In the genomic region with DNA sequence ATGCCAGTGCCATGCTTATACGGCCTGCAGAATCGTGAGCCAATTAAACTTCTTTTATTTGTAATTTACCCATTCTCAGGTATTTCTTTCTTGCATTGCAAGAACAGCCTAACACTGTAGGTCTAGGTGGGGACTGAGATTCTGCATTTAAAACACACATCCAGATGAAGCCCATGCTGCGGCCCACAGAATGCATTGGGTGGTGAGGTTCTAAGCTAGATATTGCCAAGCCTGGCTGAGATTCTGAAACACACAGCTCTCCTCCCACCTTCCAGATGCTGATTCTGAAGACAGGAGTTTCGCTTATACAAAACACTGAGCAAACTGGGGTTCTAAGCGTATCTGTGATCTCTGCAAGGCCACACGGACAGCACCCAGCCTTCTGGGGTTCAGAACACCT, we compare ENCODE assay signal across 19 cellular contexts.
DNase-seq lines count a peak whose midpoint lies in the region; ATAC-seq and TF ChIP-seq lines count a peak whose summit lies in the region.
"Had no signal": no experiment of that assay in that cellular context is flagged by ENCODE, and none has a peak within 500 bp of the region (broad histone marks: within the 10 kb centered on the region; RNA-seq: fewer than 3 reads in every experiment).

No MANE protein-coding gene starts in this region.

- no peak overlapping the region for H3K4me2 ChIP-seq in GM23338

- no peak overlapping the region; the same call in 1 of the 2 replicates for H3K27ac Mint-ChIP-seq in GM23338
- H3K27ac Mint-ChIP-seq: CD8-positive, alpha-beta memory T cell had no signal

- peaks cover 3% of the 10 kb centered on the region for H3K27me3 Mint-ChIP-seq in GM23338 (ENCODE audit: insufficient read depth, low read depth, poor library complexity)

- H3F3A ChIP-seq in GM23338 (replicated peaks; ENCODE audit: low read depth): 0 out of 2 replicates have a peak, but pooled peaks cover 7% of the 10 kb centered on the region

- no peaks in the 10 kb centered on the region for H3K27me3 ChIP-seq in GM23338 (ENCODE audit: insufficient read depth)
- H3K27me3 ChIP-seq in muscle layer of colon (ENCODE audit: control insufficient read depth in 1 of 2, insufficient read depth in 2 of 2, low read length in 2 of 2): no peaks in the 10 kb centered on the region
- H3K27me3 ChIP-seq: SJSA1 had no signal

- H3K27ac ChIP-seq in GM23338 (ENCODE audit: low read depth) (0 out of 2 replicates have a peak overlapping the region, but pooled peaks have one; percentile 50), cingulate gyrus (ENCODE audit: low read depth, low read length) (peak overlapping the region; percentile 2), muscle layer of colon (ENCODE audit: low read depth, low read length) (peak overlapping the region; percentile 27), temporal lobe (ENCODE audit: low read depth, low read length) (peak overlapping the region; percentile 17)
- H3K27ac ChIP-seq: SJSA1 had no signal

- H3K4me3 ChIP-seq in GM23338 (no peak overlapping the region), muscle layer of colon (ENCODE audit: low read depth in 1 of 2, low read length in 2 of 2) (no peak overlapping the region)
- H3K4me3 ChIP-seq: SJSA1 had no signal

- peaks cover 59% of the 10 kb centered on the region for H3K4me1 ChIP-seq in GM23338 (ENCODE audit: insufficient read depth)
- peaks cover 62% of the 10 kb centered on the region for H3K4me1 ChIP-seq in muscle layer of colon (ENCODE audit: insufficient read depth, low read length)

- DNase-seq in GM23338 (ENCODE audit: low spot score) (no peak), T-helper 2 cell (no peak)
- DNase-seq in activated effector memory CD4-positive, alpha-beta T cell treated with Interleukin-2 at 50 U/mL for 16 hours: no peak
- DNase-seq: AML-193; C1 segment of cervical spinal cord; Calu3; CD8-positive, alpha-beta memory T cell; DMS153; Kasumi-1; NCI-H1048; NCI-H1436; NCI-H187 treated with DMSO at 0.1 percent for 48 hours; NCI-H2107 had no signal

- H3K4me3 Mint-ChIP-seq in GM23338: no peak overlapping the region
- H3K4me3 Mint-ChIP-seq: CD8-positive, alpha-beta memory T cell had no signal

- H3K4me1 Mint-ChIP-seq in GM23338: peaks cover 58% of the 10 kb centered on the region
- H3K4me1 Mint-ChIP-seq: CD8-positive, alpha-beta memory T cell had no signal

- H3K9me3 ChIP-seq in muscle layer of colon (ENCODE audit: low read length): no peaks in the 10 kb centered on the region
- H3K9me3 ChIP-seq: SJSA1 had no signal

- H2AFZ ChIP-seq in GM23338: no peak overlapping the region

- no peak overlapping the region for H3K9ac ChIP-seq in muscle layer of colon (ENCODE audit: low read length)

- no peaks in the 10 kb centered on the region for H3K9me3 Mint-ChIP-seq in GM23338

- no peaks in the 10 kb centered on the region for H3K36me3 ChIP-seq in GM23338 (ENCODE audit: insufficient read depth)
- H3K36me3 ChIP-seq in muscle layer of colon (ENCODE audit: insufficient read depth, low read length): no peaks in the 10 kb centered on the region

- peaks cover 94% of the 10 kb centered on the region for H3K79me2 ChIP-seq in GM23338 (replicated peaks; ENCODE audit: insufficient read depth)

- TF ChIP-seq CTCF in GM23338 (conservative IDR thresholded peaks at IDR 0.05; ENCODE audit: low read depth in 2 of 2): no peak

- ATAC-seq in GM23338 (no peak), GM21786 (IDR thresholded peaks at IDR 0.05; ENCODE audit: unreplicated experiment) (no peak)
- ATAC-seq: Right ventricle myocardium inferior had no signal

- no peaks in the 10 kb centered on the region; the same call in 1 of the 2 replicates for H3K9me2 ChIP-seq in GM23338 (ENCODE audit: insufficient read depth)

- H4K20me1 ChIP-seq in GM23338 (replicated peaks; ENCODE audit: insufficient read depth): peaks cover 44% of the 10 kb centered on the region

- peaks cover 13% of the 10 kb centered on the region for H3K36me3 Mint-ChIP-seq in GM23338 (ENCODE audit: low read depth)
- H3K36me3 Mint-ChIP-seq: CD8-positive, alpha-beta memory T cell had no signal

TF ChIP-seq in GM23338, 12 proteins besides CTCF, POLR2A, EP300 and RAD21:
- TF ChIP-seq ZNF331 (CRISPR knock-in tag; IDR thresholded peaks at IDR 0.05; ENCODE audit: low read depth) (no peak), JUNB (IDR thresholded peaks at IDR 0.05; ENCODE audit: unreplicated experiment) (no peak), CREB1 (CRISPR knock-in tag; IDR thresholded peaks at IDR 0.05; ENCODE audit: low read depth) (no peak)
- TF ChIP-seq, protein P1, sequence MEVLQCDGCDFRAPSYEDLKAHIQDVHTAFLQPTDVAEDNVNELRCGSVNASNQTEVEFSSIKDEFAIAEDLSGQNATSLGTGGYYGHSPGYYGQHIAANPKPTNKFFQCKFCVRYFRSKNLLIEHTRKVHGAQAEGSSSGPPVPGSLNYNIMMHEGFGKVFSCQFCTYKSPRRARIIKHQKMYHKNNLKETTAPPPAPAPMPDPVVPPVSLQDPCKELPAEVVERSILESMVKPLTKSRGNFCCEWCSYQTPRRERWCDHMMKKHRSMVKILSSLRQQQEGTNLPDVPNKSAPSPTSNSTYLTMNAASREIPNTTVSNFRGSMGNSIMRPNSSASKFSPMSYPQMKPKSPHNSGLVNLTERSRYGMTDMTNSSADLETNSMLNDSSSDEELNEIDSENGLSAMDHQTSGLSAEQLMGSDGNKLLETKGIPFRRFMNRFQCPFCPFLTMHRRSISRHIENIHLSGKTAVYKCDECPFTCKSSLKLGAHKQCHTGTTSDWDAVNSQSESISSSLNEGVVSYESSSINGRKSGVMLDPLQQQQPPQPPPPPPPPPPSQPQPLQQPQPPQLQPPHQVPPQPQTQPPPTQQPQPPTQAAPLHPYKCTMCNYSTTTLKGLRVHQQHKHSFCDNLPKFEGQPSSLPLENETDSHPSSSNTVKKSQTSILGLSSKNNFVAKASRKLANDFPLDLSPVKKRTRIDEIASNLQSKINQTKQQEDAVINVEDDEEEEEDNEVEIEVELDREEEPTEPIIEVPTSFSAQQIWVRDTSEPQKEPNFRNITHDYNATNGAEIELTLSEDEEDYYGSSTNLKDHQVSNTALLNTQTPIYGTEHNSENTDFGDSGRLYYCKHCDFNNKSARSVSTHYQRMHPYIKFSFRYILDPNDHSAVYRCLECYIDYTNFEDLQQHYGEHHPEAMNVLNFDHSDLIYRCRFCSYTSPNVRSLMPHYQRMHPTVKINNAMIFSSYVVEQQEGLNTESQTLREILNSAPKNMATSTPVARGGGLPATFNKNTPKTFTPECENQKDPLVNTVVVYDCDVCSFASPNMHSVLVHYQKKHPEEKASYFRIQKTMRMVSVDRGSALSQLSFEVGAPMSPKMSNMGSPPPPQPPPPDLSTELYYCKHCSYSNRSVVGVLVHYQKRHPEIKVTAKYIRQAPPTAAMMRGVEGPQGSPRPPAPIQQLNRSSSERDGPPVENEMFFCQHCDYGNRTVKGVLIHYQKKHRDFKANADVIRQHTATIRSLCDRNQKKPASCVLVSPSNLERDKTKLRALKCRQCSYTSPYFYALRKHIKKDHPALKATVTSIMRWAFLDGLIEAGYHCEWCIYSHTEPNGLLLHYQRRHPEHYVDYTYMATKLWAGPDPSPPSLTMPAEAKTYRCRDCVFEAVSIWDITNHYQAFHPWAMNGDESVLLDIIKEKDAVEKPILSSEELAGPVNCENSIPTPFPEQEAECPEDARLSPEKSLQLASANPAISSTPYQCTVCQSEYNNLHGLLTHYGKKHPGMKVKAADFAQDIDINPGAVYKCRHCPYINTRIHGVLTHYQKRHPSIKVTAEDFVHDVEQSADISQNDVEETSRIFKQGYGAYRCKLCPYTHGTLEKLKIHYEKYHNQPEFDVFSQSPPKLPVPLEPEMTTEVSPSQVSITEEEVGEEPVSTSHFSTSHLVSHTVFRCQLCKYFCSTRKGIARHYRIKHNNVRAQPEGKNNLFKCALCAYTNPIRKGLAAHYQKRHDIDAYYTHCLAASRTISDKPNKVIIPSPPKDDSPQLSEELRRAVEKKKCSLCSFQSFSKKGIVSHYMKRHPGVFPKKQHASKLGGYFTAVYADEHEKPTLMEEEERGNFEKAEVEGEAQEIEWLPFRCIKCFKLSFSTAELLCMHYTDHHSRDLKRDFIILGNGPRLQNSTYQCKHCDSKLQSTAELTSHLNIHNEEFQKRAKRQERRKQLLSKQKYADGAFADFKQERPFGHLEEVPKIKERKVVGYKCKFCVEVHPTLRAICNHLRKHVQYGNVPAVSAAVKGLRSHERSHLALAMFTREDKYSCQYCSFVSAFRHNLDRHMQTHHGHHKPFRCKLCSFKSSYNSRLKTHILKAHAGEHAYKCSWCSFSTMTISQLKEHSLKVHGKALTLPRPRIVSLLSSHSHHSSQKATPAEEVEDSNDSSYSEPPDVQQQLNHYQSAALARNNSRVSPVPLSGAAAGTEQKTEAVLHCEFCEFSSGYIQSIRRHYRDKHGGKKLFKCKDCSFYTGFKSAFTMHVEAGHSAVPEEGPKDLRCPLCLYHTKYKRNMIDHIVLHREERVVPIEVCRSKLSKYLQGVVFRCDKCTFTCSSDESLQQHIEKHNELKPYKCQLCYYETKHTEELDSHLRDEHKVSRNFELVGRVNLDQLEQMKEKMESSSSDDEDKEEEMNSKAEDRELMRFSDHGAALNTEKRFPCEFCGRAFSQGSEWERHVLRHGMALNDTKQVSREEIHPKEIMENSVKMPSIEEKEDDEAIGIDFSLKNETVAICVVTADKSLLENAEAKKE (CRISPR knock-in tag; IDR thresholded peaks at IDR 0.05): no peak
- TF ChIP-seq, protein P2, sequence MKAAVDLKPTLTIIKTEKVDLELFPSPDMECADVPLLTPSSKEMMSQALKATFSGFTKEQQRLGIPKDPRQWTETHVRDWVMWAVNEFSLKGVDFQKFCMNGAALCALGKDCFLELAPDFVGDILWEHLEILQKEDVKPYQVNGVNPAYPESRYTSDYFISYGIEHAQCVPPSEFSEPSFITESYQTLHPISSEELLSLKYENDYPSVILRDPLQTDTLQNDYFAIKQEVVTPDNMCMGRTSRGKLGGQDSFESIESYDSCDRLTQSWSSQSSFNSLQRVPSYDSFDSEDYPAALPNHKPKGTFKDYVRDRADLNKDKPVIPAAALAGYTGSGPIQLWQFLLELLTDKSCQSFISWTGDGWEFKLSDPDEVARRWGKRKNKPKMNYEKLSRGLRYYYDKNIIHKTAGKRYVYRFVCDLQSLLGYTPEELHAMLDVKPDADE (IDR thresholded peaks at IDR 0.05): no peak
TF ChIP-seq in GM23338: peak in this region for 0.
